ENCODE assay signal across 30 cellular contexts in the genomic region with DNA sequence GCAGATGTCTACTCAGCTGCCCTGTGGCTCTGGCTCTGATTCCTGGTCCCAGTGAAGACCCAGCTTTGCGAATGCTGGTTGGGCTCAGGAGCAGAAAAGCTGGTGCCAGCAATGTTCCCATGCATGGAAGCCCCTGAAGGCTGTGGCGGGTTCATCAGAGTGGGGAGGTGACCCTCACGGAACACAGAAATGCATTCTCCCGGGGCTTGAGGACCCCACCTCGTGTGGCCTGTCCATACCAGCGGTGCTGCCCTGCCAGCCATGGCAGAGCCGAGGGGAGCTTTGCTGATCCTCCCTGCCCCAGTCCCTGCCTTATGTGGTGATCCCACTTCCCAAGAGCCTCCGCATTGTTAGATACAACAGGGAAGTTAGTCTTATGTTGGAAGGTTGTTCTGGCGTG.
"Had no signal": no experiment of that assay in that cellular context is flagged by ENCODE, and none has a peak within 500 bp of the region (broad histone marks: within the 10 kb centered on the region; RNA-seq: fewer than 3 reads in every experiment).

No MANE protein-coding gene starts in this region.

- H3K36me3 ChIP-seq: adrenal gland, esophagus squamous epithelium, gastroesophageal sphincter, WERI-Rb-1 had no signal

- ATAC-seq: activated CD4-positive, CD25-positive, alpha-beta regulatory T cell treated with anti-CD3 and anti-CD28 coated beads, Interleukin-2, amount 50 U/mL, for 24 hours; activated CD8-positive, alpha-beta T cell treated with anti-CD3 and anti-CD28 coated beads for 36 hours; activated naive CD8-positive, alpha-beta T cell treated with anti-CD3 and anti-CD28 coated beads, Interleukin-2, amount 50 U/mL, for 24 hours; body of pancreas; gastroesophageal sphincter; T-helper 17 cell had no signal

- DNase-seq: activated B cell treated with CpG ODN at 0.5 μM for 24 hours; activated CD4-positive, alpha-beta T cell treated with anti-CD3 and anti-CD28 coated beads for 48 hours; activated CD4-positive, alpha-beta T cell treated with anti-CD3 and anti-CD28 coated beads, Interleukin-2, amount 50 U/mL, for 1 hour; activated CD4-positive, alpha-beta T cell treated with anti-CD3 and anti-CD28 coated beads, Interleukin-2, amount 50 U/mL, for 48 hours; activated CD8-positive, alpha-beta memory T cell treated with anti-CD3 and anti-CD28 coated beads for 24 hours; activated CD8-positive, alpha-beta T cell treated with anti-CD3 and anti-CD28 coated beads for 36 hours; activated effector memory CD4-positive, alpha-beta T cell treated with anti-CD3 and anti-CD28 coated beads, Interleukin-2, amount 50 U/mL, for 16 hours; activated naive CD4-positive, alpha-beta T cell treated with anti-CD3 and anti-CD28 coated beads for 36 hours; activated naive CD8-positive, alpha-beta T cell treated with anti-CD3 and anti-CD28 coated beads for 36 hours; activated naive CD8-positive, alpha-beta T cell treated with anti-CD3 and anti-CD28 coated beads, Interleukin-2, amount 50 U/mL, for 24 hours; activated T-cell treated with anti-CD3 and anti-CD28 coated beads, Interleukin-2, amount 50 U/mL, for 1 hour; activated T-cell treated with anti-CD3 and anti-CD28 coated beads, Interleukin-2, amount 50 U/mL, for 48 hours; adrenal gland; amygdala; aorta; body of pancreas; caudate nucleus; dorsolateral prefrontal cortex; effector memory CD4-positive, alpha-beta T cell; endodermal cell; erythroblast; esophagus squamous epithelium; foreskin melanocyte; T-helper 1 cell; T-helper 17 cell; T1000; WERI-Rb-1 had no signal

- H3K27me3 ChIP-seq: adrenal gland, body of pancreas, esophagus squamous epithelium, gastroesophageal sphincter had no signal

- H3K4me3 ChIP-seq: adrenal gland, body of pancreas, coronary artery, dorsolateral prefrontal cortex, esophagus squamous epithelium, gastroesophageal sphincter had no signal

- H3K27ac ChIP-seq: adrenal gland, body of pancreas, coronary artery, dorsolateral prefrontal cortex, esophagus squamous epithelium, gastroesophageal sphincter, WERI-Rb-1 had no signal

- H3K4me1 ChIP-seq: adrenal gland, body of pancreas, esophagus squamous epithelium, gastroesophageal sphincter had no signal
